ENCODE assay signal across 9 cellular contexts in the genomic region with DNA sequence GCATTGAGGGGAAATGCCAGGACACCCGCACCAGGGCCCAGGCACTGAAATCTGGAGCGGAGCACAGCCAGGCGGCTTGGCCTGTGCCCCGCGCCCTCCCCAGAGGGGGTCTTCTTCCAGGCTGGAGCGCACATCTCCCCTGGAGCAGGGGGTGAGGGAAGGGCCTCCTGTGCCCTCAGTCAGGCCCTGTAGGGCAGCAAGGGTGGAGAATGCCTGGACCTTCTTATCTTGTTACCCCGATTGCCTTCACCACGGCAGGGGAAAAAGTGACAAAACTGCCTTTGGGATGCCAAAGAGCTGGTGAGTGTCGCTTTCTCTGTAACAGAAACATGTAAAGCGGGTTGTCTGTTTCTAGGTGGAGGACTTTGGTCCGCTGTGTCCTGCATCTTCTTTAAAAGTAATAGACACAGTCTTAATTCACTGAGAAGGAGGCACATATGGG. TPM values are rescaled to one million over a fixed set of nuclear protein-coding genes. Genes with fewer than 3 reads are reported as not detected.
A peak's percentile ranks its signal among the peaks of the same experiment; 100 is the strongest.
DNase-seq lines count a peak whose midpoint lies in the region; ATAC-seq, FAIRE-seq and TF ChIP-seq lines count a peak whose summit lies in the region.
"Had no signal": no experiment of that assay in that cellular context is flagged by ENCODE, and none has a peak within 500 bp of the region (broad histone marks: within the 10 kb centered on the region; RNA-seq: fewer than 3 reads in every experiment).

No MANE protein-coding gene starts in this region.

- no peak overlapping the region for H3K27ac Mint-ChIP-seq in GM23338
- no peak overlapping the region for H3K27ac Mint-ChIP-seq in astrocyte (ENCODE audit: unreplicated experiment)

- peaks cover 69% of the 10 kb centered on the region for H3K27me3 ChIP-seq in GM23338 (ENCODE audit: insufficient read depth)
- no peaks in the 10 kb centered on the region for H3K27me3 ChIP-seq in astrocyte (ENCODE audit: insufficient read depth, low read length)
- H3K27me3 ChIP-seq in smooth muscle cell (ENCODE audit: low read depth) = no peaks in the 10 kb centered on the region

- H3F3A ChIP-seq in GM23338 (replicated peaks; ENCODE audit: low read depth) (peaks cover 22% of the 10 kb centered on the region), smooth muscle cell (ENCODE audit: low read depth) (no peaks in the 10 kb centered on the region)

- peaks cover 28% of the 10 kb centered on the region for H3K4me1 ChIP-seq in GM23338 (ENCODE audit: insufficient read depth)
- H3K4me1 ChIP-seq in astrocyte (ENCODE audit: insufficient read depth, low read length) = peaks cover 25% of the 10 kb centered on the region
- peaks cover 18% of the 10 kb centered on the region for H3K4me1 ChIP-seq in smooth muscle cell (ENCODE audit: low read depth)

- no peaks in the 10 kb centered on the region for H3K9me3 ChIP-seq in astrocyte (ENCODE audit: insufficient read depth, low read depth, low read length)
- no peaks in the 10 kb centered on the region for H3K9me3 ChIP-seq in iPS-18c (ENCODE audit: control insufficient read depth, insufficient read depth, low read length)
- H3K9me3 ChIP-seq in smooth muscle cell (replicated peaks; ENCODE audit: low read depth) = no peaks in the 10 kb centered on the region

- WGBS in smooth muscle cell (ENCODE audit: low lambda C conversion rate) = 32% methylated on average over 11 of the region's 11 CpGs

- H4K20me1 ChIP-seq in GM23338 (replicated peaks; ENCODE audit: insufficient read depth) = peaks cover 5% of the 10 kb centered on the region; the same call in 1 of the 2 replicates
- peaks cover 19% of the 10 kb centered on the region for H4K20me1 ChIP-seq in astrocyte (ENCODE audit: insufficient read depth, low read length)
- peaks cover 19% of the 10 kb centered on the region for H4K20me1 ChIP-seq in smooth muscle cell (ENCODE audit: low read depth)

- H3K9ac ChIP-seq in astrocyte (ENCODE audit: low read length) = peak overlapping the region; percentile 84
- H3K9ac ChIP-seq in smooth muscle cell (ENCODE audit: low read depth) = peak overlapping the region; percentile 82

- H3K4me1 Mint-ChIP-seq in GM23338 (peaks cover 23% of the 10 kb centered on the region), astrocyte (ENCODE audit: low read depth, unreplicated experiment) (peaks cover 16% of the 10 kb centered on the region)

- TF ChIP-seq CTCF in GM23338 (conservative IDR thresholded peaks at IDR 0.05; ENCODE audit: low read depth in 2 of 2) = no peak
- TF ChIP-seq CTCF in astrocyte (IDR thresholded peaks at IDR 0.05; ENCODE audit: insufficient read depth, low read depth, low read length) = no peak
- TF ChIP-seq CTCF in smooth muscle cell (IDR thresholded peaks at IDR 0.05; ENCODE audit: borderline replicate concordance, insufficient read depth, poor library complexity, severe bottlenecking) = no peak

- peak overlapping the region; percentile 66 for H3K4me3 Mint-ChIP-seq in GM23338
- peak overlapping the region; percentile 81 for H3K4me3 Mint-ChIP-seq in astrocyte (ENCODE audit: unreplicated experiment)

- peak overlapping the region; percentile 75 for H3K4me3 ChIP-seq in GM23338
- H3K4me3 ChIP-seq in astrocyte (ENCODE audit: insufficient read depth, low read depth, low read length) = peak overlapping the region; percentile 60
- peak overlapping the region; percentile 85 for H3K4me3 ChIP-seq in iPS-18c (ENCODE audit: insufficient read depth, low read depth, low read length)
- H3K4me3 ChIP-seq in smooth muscle cell = peak overlapping the region; percentile 72

- no peak overlapping the region for H2AFZ ChIP-seq in GM23338
- peak overlapping the region; percentile 78 for H2AFZ ChIP-seq in astrocyte (ENCODE audit: low read depth, low read length)
- no peak overlapping the region for H2AFZ ChIP-seq in smooth muscle cell (ENCODE audit: low read depth)

- no peaks in the 10 kb centered on the region for H3K9me2 ChIP-seq in GM23338 (ENCODE audit: insufficient read depth)

- ATAC-seq in GM23338 (peak; percentile 0), GM21423 (IDR thresholded peaks at IDR 0.05; ENCODE audit: unreplicated experiment) (no peak)

- H3K27ac ChIP-seq in GM23338 (ENCODE audit: low read depth) = no peak overlapping the region
- no peak overlapping the region for H3K27ac ChIP-seq in astrocyte (ENCODE audit: low read depth, low read length)
- peak overlapping the region; percentile 71 for H3K27ac ChIP-seq in smooth muscle cell (ENCODE audit: low read depth)

- H3K36me3 Mint-ChIP-seq in GM23338 (ENCODE audit: low read depth) (no peaks in the 10 kb centered on the region), astrocyte (ENCODE audit: low read depth, unreplicated experiment) (no peaks in the 10 kb centered on the region)

- DNase-seq in GM23338 (ENCODE audit: low spot score) (no peak), astrocyte (ENCODE audit: low read depth) (no peak), smooth muscle cell (lab: John Stamatoyannopoulos, UW; ENCODE audit: unreplicated experiment) (no peak), NCI-H187 treated with DMSO at 0.1 percent for 48 hours (lab: John Stamatoyannopoulos, UW) (no peak), DMS53 (lab: John Stamatoyannopoulos, UW) (no peak), GM12891 (ENCODE audit: insufficient read length, low spot score) (no peak)

- peaks cover 5% of the 10 kb centered on the region for H3K79me2 ChIP-seq in GM23338 (replicated peaks; ENCODE audit: insufficient read depth)
- peaks cover 36% of the 10 kb centered on the region for H3K79me2 ChIP-seq in astrocyte (ENCODE audit: insufficient read depth, low read length)
- H3K79me2 ChIP-seq in smooth muscle cell (ENCODE audit: low read depth) = peaks cover 47% of the 10 kb centered on the region

- H3K36me3 ChIP-seq in GM23338 (ENCODE audit: insufficient read depth) = no peaks in the 10 kb centered on the region
- no peaks in the 10 kb centered on the region for H3K36me3 ChIP-seq in astrocyte (ENCODE audit: insufficient read depth, low read length)
- no peaks in the 10 kb centered on the region for H3K36me3 ChIP-seq in smooth muscle cell (ENCODE audit: low read depth)

- FAIRE-seq in astrocyte (lab: Jason Lieb, UNC) (no peak), GM12891 (lab: Jason Lieb, UNC) (no peak)
- FAIRE-seq: colon had no signal

- H3K9me3 Mint-ChIP-seq in GM23338 (no peaks in the 10 kb centered on the region; the same call in 2 of the 3 replicates), astrocyte (ENCODE audit: unreplicated experiment) (no peaks in the 10 kb centered on the region)

- TF ChIP-seq POLR2A in GM12891 (IDR thresholded peaks at IDR 0.05; ENCODE audit: low read depth, low read length) = no peak

- H3K4me2 ChIP-seq in GM23338 = peak overlapping the region; percentile 93
- peak overlapping the region; percentile 98 for H3K4me2 ChIP-seq in astrocyte (ENCODE audit: low read length)
- peak overlapping the region; percentile 99 for H3K4me2 ChIP-seq in smooth muscle cell

- peaks cover 70% of the 10 kb centered on the region for H3K27me3 Mint-ChIP-seq in GM23338 (ENCODE audit: insufficient read depth, low read depth, poor library complexity)
- peaks cover 13% of the 10 kb centered on the region for H3K27me3 Mint-ChIP-seq in astrocyte (ENCODE audit: low read depth, unreplicated experiment)

TF ChIP-seq in GM23338, 12 proteins besides CTCF, POLR2A, EP300 and RAD21 (continues in another document):
- TF ChIP-seq EZH2phosphoT487 (IDR thresholded peaks at IDR 0.05; ENCODE audit: unreplicated experiment) (no peak), EZH2 (IDR thresholded peaks at IDR 0.05; ENCODE audit: low read depth, unreplicated experiment) (peak; percentile 28)

TF ChIP-seq in GM12891, 5 proteins besides CTCF, POLR2A, EP300 and RAD21:
- TF ChIP-seq POLR2AphosphoS5 (IDR thresholded peaks at IDR 0.05; ENCODE audit: low read depth, low read length) (no peak), TAF1 (IDR thresholded peaks at IDR 0.05; ENCODE audit: low read depth, low read length) (no peak), POU2F2 (IDR thresholded peaks at IDR 0.05; ENCODE audit: low read depth, low read length) (no peak)

RNA-seq across cellular contexts. Expression of a gene that starts 48.3 kb away (rescaled TPM):
- 1.1 and 1.8 TPM in 2 replicates for total RNA-seq in GM23338 (2014; rRNA removed; shearing (Covaris generic))
- polyA plus RNA-seq in GM23338 (2016; fragmentation: Nextera tagmentation; extraction: Ambion mirVana) = 0.17 and 0.24 TPM in 2 replicates
- 18.5 TPM in 2 replicates for total RNA-seq in astrocyte
- total RNA-seq in smooth muscle cell = 4.6 and 5.4 TPM in 2 replicates
- 3.2 and 3.9 TPM in 2 replicates for polyA plus RNA-seq in smooth muscle cell
- polyA plus RNA-seq in GM12891 (2012; ENCODE audit: low read depth, missing spikeins) = 0.01 TPM

RNA-seq across cellular contexts. Expression of a gene that starts 51.8 kb away (rescaled TPM):
- total RNA-seq in GM23338 (2014; rRNA removed; shearing (Covaris generic)) = 51.7 and 55.8 TPM in 2 replicates
- polyA plus RNA-seq in GM23338 (2016; fragmentation: Nextera tagmentation; extraction: Ambion mirVana) (17.1 and 18.3 TPM in 2 replicates), smooth muscle cell (97.1 and 98.4 TPM in 2 replicates)
- total RNA-seq in astrocyte (71.4 and 80.3 TPM in 2 replicates), smooth muscle cell (61.4 and 61.6 TPM in 2 replicates)
- polyA plus RNA-seq in GM12891 (2012; ENCODE audit: low read depth, missing spikeins) = 30.0 TPM
